ENCODE assay signal across 1 cellular context in genomic region chr1:21775985-21776562, GRCh38.
A peak's percentile ranks its signal among the peaks of the same experiment; 100 is the strongest.
TF ChIP-seq lines count a peak whose summit lies in the region.

No MANE protein-coding gene starts in this region.

TF ChIP-seq in HepG2, 621 proteins besides CTCF, POLR2A, EP300 and RAD21 (continued from another document and continues in another):
- TF ChIP-seq ZNF281 (CRISPR knock-in tag; IDR thresholded peaks at IDR 0.05; ENCODE audit: borderline replicate concordance) (peak; percentile 53; the same call in 1 of the 2 replicates), ZNF143 (CRISPR knock-in tag; IDR thresholded peaks at IDR 0.05) (no peak), SMAD9 (CRISPR knock-in tag; IDR thresholded peaks at IDR 0.05) (no peak), TSC22D2 (CRISPR knock-in tag; IDR thresholded peaks at IDR 0.05; ENCODE audit: borderline replicate concordance) (no peak), NFRKB (IDR thresholded peaks at IDR 0.05) (no peak), PHB2 (IDR thresholded peaks at IDR 0.05; ENCODE audit: partially characterized antibody) (no peak), SNAI1 (CRISPR knock-in tag; IDR thresholded peaks at IDR 0.05; ENCODE audit: borderline replicate concordance) (no peak), ZNF572 (CRISPR knock-in tag; IDR thresholded peaks at IDR 0.05) (no peak), NONO (IDR thresholded peaks at IDR 0.05) (no peak), NONO (CRISPR knock-in tag; conservative IDR thresholded peaks at IDR 0.05) (peak; percentile 50; the same call in 1 of the 2 replicates), LCORL (IDR thresholded peaks at IDR 0.05) (no peak), LCORL (CRISPR knock-in tag; IDR thresholded peaks at IDR 0.05) (peak; percentile 55; the same call in 1 of the 2 replicates), NR2F6 (IDR thresholded peaks at IDR 0.05) (peak; percentile 95), NR2F6 (CRISPR knock-in tag; IDR thresholded peaks at IDR 0.05) (peak; percentile 86), HDAC1 (CRISPR knock-in tag; IDR thresholded peaks at IDR 0.05) (peak; percentile 81), MYPOP (CRISPR knock-in tag; IDR thresholded peaks at IDR 0.05) (peak; percentile 25; the same call in 1 of the 2 replicates), ZNF556 (CRISPR knock-in tag; IDR thresholded peaks at IDR 0.05; ENCODE audit: borderline replicate concordance) (no peak), ZFP1 (CRISPR knock-in tag; IDR thresholded peaks at IDR 0.05) (peak; percentile 91), ZSCAN29 (CRISPR knock-in tag; conservative IDR thresholded peaks at IDR 0.05) (no peak), EZH2 (conservative IDR thresholded peaks at IDR 0.05; ENCODE audit: low read depth, low read length) (no peak), ASH2L (IDR thresholded peaks at IDR 0.05; ENCODE audit: insufficient read length, low read depth, low read length) (peak; percentile 22), NCOA2 (CRISPR knock-in tag; IDR thresholded peaks at IDR 0.05) (peak; percentile 96), TEAD3 (CRISPR knock-in tag; optimal IDR thresholded peaks at IDR 0.05; ENCODE audit: borderline replicate concordance) (peak; percentile 90), ZNF780A (CRISPR knock-in tag; IDR thresholded peaks at IDR 0.05) (no peak), ZNF772 (CRISPR knock-in tag; IDR thresholded peaks at IDR 0.05) (no peak), ZNF20 (CRISPR knock-in tag; IDR thresholded peaks at IDR 0.05) (no peak), CBFB (CRISPR knock-in tag; IDR thresholded peaks at IDR 0.05) (peak; percentile 98), IKZF4 (CRISPR knock-in tag; IDR thresholded peaks at IDR 0.05; ENCODE audit: borderline replicate concordance, low read depth, not compliant biosample characterization) (no peak), SP5 (CRISPR knock-in tag; IDR thresholded peaks at IDR 0.05; ENCODE audit: borderline replicate concordance, low read depth) (peak; percentile 50), ELK4 (CRISPR knock-in tag; IDR thresholded peaks at IDR 0.05; ENCODE audit: borderline replicate concordance) (no peak), SMC3 (IDR thresholded peaks at IDR 0.05; ENCODE audit: low read length) (no peak), FOXA3 (CRISPR knock-in tag; IDR thresholded peaks at IDR 0.05) (peak; percentile 99), ZNF12 (CRISPR knock-in tag; IDR thresholded peaks at IDR 0.05) (no peak), HOXD1 (CRISPR knock-in tag; IDR thresholded peaks at IDR 0.05) (peak; percentile 74; the same call in 1 of the 2 replicates), ZNF776 (CRISPR knock-in tag; IDR thresholded peaks at IDR 0.05) (no peak), MXI1 (IDR thresholded peaks at IDR 0.05; ENCODE audit: borderline replicate concordance, low read depth, low read length) (peak; percentile 24; the same call in 1 of the 3 replicates), ATF2 (CRISPR knock-in tag; IDR thresholded peaks at IDR 0.05) (0 out of 2 replicates have a peak, but pooled peaks have one; percentile 54), ZNF264 (CRISPR knock-in tag; IDR thresholded peaks at IDR 0.05) (0 out of 2 replicates have a peak, but pooled peaks have one; percentile 36), ZNF468 (CRISPR knock-in tag; IDR thresholded peaks at IDR 0.05) (no peak), MYNN (CRISPR knock-in tag; IDR thresholded peaks at IDR 0.05; ENCODE audit: low read depth) (no peak), CREB1 (IDR thresholded peaks at IDR 0.05) (peak; percentile 14; the same call in 1 of the 2 replicates), CREB1 (CRISPR knock-in tag; IDR thresholded peaks at IDR 0.05) (peak; percentile 85), KAT7 (CRISPR knock-in tag; IDR thresholded peaks at IDR 0.05; ENCODE audit: borderline replicate concordance) (0 out of 2 replicates have a peak, but pooled peaks have one; percentile 64), MEF2D (CRISPR knock-in tag; IDR thresholded peaks at IDR 0.05) (peak; percentile 62), ELF4 (CRISPR knock-in tag; IDR thresholded peaks at IDR 0.05; ENCODE audit: borderline replicate concordance) (no peak), REPIN1 (CRISPR knock-in tag; IDR thresholded peaks at IDR 0.05; ENCODE audit: borderline replicate concordance, low read depth) (0 out of 2 replicates have a peak, but pooled peaks have one; percentile 32), KLF6 (CRISPR knock-in tag; IDR thresholded peaks at IDR 0.05) (peak; percentile 89; the same call in 1 of the 2 replicates), PAF1 (CRISPR knock-in tag; IDR thresholded peaks at IDR 0.05) (no peak)
- TF ChIP-seq, protein P1, sequence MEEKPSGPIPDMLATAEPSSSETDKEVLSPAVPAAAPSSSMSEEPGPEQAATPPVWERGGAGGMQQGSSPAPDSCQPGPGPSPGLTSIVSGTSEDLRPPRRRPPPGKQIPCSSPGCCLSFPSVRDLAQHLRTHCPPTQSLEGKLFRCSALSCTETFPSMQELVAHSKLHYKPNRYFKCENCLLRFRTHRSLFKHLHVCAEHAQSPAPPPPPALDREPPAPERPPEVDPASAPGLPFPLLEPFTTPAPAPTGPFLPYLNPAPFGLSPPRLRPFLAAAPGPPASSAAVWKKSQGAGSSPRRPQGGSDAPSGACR (CRISPR knock-in tag; IDR thresholded peaks at IDR 0.05): no peak
- TF ChIP-seq, protein P2, sequence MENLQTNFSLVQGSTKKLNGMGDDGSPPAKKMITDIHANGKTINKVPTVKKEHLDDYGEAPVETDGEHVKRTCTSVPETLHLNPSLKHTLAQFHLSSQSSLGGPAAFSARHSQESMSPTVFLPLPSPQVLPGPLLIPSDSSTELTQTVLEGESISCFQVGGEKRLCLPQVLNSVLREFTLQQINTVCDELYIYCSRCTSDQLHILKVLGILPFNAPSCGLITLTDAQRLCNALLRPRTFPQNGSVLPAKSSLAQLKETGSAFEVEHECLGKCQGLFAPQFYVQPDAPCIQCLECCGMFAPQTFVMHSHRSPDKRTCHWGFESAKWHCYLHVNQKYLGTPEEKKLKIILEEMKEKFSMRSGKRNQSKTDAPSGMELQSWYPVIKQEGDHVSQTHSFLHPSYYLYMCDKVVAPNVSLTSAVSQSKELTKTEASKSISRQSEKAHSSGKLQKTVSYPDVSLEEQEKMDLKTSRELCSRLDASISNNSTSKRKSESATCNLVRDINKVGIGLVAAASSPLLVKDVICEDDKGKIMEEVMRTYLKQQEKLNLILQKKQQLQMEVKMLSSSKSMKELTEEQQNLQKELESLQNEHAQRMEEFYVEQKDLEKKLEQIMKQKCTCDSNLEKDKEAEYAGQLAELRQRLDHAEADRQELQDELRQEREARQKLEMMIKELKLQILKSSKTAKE (CRISPR knock-in tag; IDR thresholded peaks at IDR 0.05; ENCODE audit: borderline replicate concordance): peak; percentile 94
- TF ChIP-seq, protein P3, sequence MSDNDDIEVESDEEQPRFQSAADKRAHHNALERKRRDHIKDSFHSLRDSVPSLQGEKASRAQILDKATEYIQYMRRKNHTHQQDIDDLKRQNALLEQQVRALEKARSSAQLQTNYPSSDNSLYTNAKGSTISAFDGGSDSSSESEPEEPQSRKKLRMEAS (IDR thresholded peaks at IDR 0.05): peak; percentile 40; the same call in 1 of the 2 replicates
- TF ChIP-seq, protein P4, sequence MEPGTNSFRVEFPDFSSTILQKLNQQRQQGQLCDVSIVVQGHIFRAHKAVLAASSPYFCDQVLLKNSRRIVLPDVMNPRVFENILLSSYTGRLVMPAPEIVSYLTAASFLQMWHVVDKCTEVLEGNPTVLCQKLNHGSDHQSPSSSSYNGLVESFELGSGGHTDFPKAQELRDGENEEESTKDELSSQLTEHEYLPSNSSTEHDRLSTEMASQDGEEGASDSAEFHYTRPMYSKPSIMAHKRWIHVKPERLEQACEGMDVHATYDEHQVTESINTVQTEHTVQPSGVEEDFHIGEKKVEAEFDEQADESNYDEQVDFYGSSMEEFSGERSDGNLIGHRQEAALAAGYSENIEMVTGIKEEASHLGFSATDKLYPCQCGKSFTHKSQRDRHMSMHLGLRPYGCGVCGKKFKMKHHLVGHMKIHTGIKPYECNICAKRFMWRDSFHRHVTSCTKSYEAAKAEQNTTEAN (CRISPR knock-in tag; conservative IDR thresholded peaks at IDR 0.05): peak; percentile 66
- TF ChIP-seq, protein P5, sequence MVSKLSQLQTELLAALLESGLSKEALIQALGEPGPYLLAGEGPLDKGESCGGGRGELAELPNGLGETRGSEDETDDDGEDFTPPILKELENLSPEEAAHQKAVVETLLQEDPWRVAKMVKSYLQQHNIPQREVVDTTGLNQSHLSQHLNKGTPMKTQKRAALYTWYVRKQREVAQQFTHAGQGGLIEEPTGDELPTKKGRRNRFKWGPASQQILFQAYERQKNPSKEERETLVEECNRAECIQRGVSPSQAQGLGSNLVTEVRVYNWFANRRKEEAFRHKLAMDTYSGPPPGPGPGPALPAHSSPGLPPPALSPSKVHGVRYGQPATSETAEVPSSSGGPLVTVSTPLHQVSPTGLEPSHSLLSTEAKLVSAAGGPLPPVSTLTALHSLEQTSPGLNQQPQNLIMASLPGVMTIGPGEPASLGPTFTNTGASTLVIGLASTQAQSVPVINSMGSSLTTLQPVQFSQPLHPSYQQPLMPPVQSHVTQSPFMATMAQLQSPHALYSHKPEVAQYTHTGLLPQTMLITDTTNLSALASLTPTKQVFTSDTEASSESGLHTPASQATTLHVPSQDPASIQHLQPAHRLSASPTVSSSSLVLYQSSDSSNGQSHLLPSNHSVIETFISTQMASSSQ (IDR thresholded peaks at IDR 0.05; ENCODE audit: low read depth): peak; percentile 58; the same call in 1 of the 2 replicates
- TF ChIP-seq, protein P5 (CRISPR knock-in tag; IDR thresholded peaks at IDR 0.05; ENCODE audit: borderline replicate concordance): peak; percentile 43; the same call in 1 of the 2 replicates
- TF ChIP-seq, protein P6, sequence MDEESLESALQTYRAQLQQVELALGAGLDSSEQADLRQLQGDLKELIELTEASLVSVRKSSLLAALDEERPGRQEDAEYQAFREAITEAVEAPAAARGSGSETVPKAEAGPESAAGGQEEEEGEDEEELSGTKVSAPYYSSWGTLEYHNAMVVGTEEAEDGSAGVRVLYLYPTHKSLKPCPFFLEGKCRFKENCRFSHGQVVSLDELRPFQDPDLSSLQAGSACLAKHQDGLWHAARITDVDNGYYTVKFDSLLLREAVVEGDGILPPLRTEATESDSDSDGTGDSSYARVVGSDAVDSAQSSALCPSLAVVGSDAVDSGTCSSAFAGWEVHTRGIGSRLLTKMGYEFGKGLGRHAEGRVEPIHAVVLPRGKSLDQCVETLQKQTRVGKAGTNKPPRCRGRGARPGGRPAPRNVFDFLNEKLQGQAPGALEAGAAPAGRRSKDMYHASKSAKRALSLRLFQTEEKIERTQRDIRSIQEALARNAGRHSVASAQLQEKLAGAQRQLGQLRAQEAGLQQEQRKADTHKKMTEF (CRISPR knock-in tag; IDR thresholded peaks at IDR 0.05): peak; percentile 98
